36 cellular contexts compared by ENCODE assay signal in genomic region chr1:119420638-119421037, GRCh38. TPM values are rescaled to one million over a fixed set of nuclear protein-coding genes. Genes with fewer than 3 reads are reported as not detected.
"Had no signal": no experiment of that assay in that cellular context is flagged by ENCODE, and none has a peak within 500 bp of the region (broad histone marks: within the 10 kb centered on the region; RNA-seq: fewer than 3 reads in every experiment).

No MANE protein-coding gene starts in this region.

- H3K9me3 ChIP-seq: colonic mucosa, esophagus squamous epithelium, gastrocnemius medialis, heart right ventricle, left lung, lower lobe of right lung, mucosa of descending colon had no signal

- H3K27ac ChIP-seq: colonic mucosa, epithelial cell of prostate, esophagus squamous epithelium, gastrocnemius medialis, heart right ventricle, left lung, lower lobe of right lung had no signal

- H3K36me3 Mint-ChIP-seq: immature natural killer cell; mesothelial cell of epicardium; naive B cell; naive thymus-derived CD8-positive, alpha-beta T cell had no signal

- ATAC-seq: effector memory CD8-positive, alpha-beta T cell; esophagus mucosa; gastrocnemius medialis; heart right ventricle; left cardiac atrium; left lung; left ventricle myocardium superior; lower lobe of right lung; mucosa of descending colon; naive thymus-derived CD8-positive, alpha-beta T cell had no signal

- DNase-seq: colonic mucosa; cortex of kidney; effector CD8-positive, alpha-beta T cell; effector memory CD8-positive, alpha-beta T cell; endodermal cell; erythroblast; esophagus squamous epithelium; foreskin fibroblast; foreskin melanocyte; gastrocnemius medialis; glutamatergic neuron; head of caudate nucleus; heart right ventricle; hippocampal formation; immature natural killer cell; islet precursor cell; left cardiac atrium; left lung; left ventricle myocardium superior; lower lobe of right lung; mesenchymal stem cell; mucosa of descending colon; naive B cell; naive thymus-derived CD8-positive, alpha-beta T cell had no signal

- H3K27ac Mint-ChIP-seq: dendritic cell treated with granulocyte-macrophage colony-stimulating factor and Interleukin-4, amounts not matched to agents 40 ng/mL and 50 ng/mL, for 4 days; effector memory CD8-positive, alpha-beta T cell; endodermal cell; immature natural killer cell; mesothelial cell of epicardium; naive B cell; naive thymus-derived CD8-positive, alpha-beta T cell had no signal

- H3K4me3 Mint-ChIP-seq: dendritic cell treated with granulocyte-macrophage colony-stimulating factor and Interleukin-4, amounts not matched to agents 40 ng/mL and 50 ng/mL, for 4 days; effector memory CD8-positive, alpha-beta T cell; endodermal cell; immature natural killer cell; mesothelial cell of epicardium; naive B cell; naive thymus-derived CD8-positive, alpha-beta T cell had no signal

- H3K36me3 ChIP-seq: colonic mucosa, esophagus squamous epithelium, gastrocnemius medialis, heart right ventricle, left lung, lower lobe of right lung had no signal

- H3K9me3 Mint-ChIP-seq: dendritic cell treated with granulocyte-macrophage colony-stimulating factor and Interleukin-4, amounts not matched to agents 40 ng/mL and 50 ng/mL, for 4 days; endodermal cell; mesothelial cell of epicardium; naive thymus-derived CD8-positive, alpha-beta T cell had no signal

- H3K4me3 ChIP-seq: colonic mucosa, esophagus squamous epithelium, gastrocnemius medialis, heart right ventricle, left lung, lower lobe of right lung, mucosa of descending colon had no signal

- H3K4me1 ChIP-seq: colonic mucosa, esophagus squamous epithelium, gastrocnemius medialis, heart right ventricle, left lung, lower lobe of right lung had no signal

- H3K4me1 Mint-ChIP-seq: immature natural killer cell; mesothelial cell of epicardium; naive B cell; naive thymus-derived CD8-positive, alpha-beta T cell had no signal

- H3K27me3 Mint-ChIP-seq: effector memory CD8-positive, alpha-beta T cell had no signal

- FAIRE-seq: endometrium had no signal

- H3K27me3 ChIP-seq: colonic mucosa, esophagus squamous epithelium, gastrocnemius medialis, heart right ventricle, left lung had no signal

RNA-seq across cellular contexts. Expression of gene HSD3B2, which starts 5.7 kb away (rescaled TPM):
- total RNA-seq: dermis microvascular lymphatic vessel endothelial cell; endodermal cell; esophagus squamous epithelium; glomerular endothelial cell; heart right ventricle; kidney epithelial cell; left cardiac atrium; left lung; left ventricle myocardium superior; lower leg skin; lower lobe of right lung; lung microvascular endothelial cell; mesenteric fat pad; myocyte; naive thymus-derived CD8-positive, alpha-beta T cell had no signal
- polyA plus RNA-seq: immature natural killer cell; naive thymus-derived CD8-positive, alpha-beta T cell had no signal

RNA-seq across cellular contexts. Expression of gene HAO2, which starts 52.1 kb away (rescaled TPM):
- total RNA-seq: colonic mucosa; dermis microvascular lymphatic vessel endothelial cell; endodermal cell; esophagus mucosa; esophagus squamous epithelium; glomerular endothelial cell; heart right ventricle; kidney epithelial cell; left cardiac atrium; left lung; left ventricle myocardium superior; lower lobe of right lung; lung microvascular endothelial cell; mesenteric fat pad; mesothelial cell of epicardium; mucosa of descending colon; naive thymus-derived CD8-positive, alpha-beta T cell had no signal
- polyA plus RNA-seq: immature natural killer cell; naive thymus-derived CD8-positive, alpha-beta T cell had no signal
